Comparison of ENCODE assay signal across 30 cellular contexts in genomic region chr1:160277330-160277729, GRCh38.
"Had no signal": no experiment of that assay in that cellular context is flagged by ENCODE, and none has a peak within 500 bp of the region (broad histone marks: within the 10 kb centered on the region; RNA-seq: fewer than 3 reads in every experiment).

No MANE protein-coding gene starts in this region.

- H3K4me3 ChIP-seq: neural progenitor cell, ovary, psoas muscle, right lobe of liver, sigmoid colon, stomach, suprapubic skin, testis, tibial artery, transverse colon, upper lobe of right lung, uterus had no signal

- H3K4me2 ChIP-seq: neural progenitor cell had no signal

- H3K9me3 Mint-ChIP-seq: natural killer cell; nephron; neural progenitor cell; stimulated activated effector memory CD8-positive, alpha-beta T cell treated with anti-CD3 and anti-CD28 coated beads, Interleukin-12 subunit alpha, Interleukin-12 subunit beta, amount 100 ng/mL, for 72 hours; stimulated activated naive B cell treated with anti-CD40 and anti-IgM and Interleukin-4, amounts not matched to agents 10 μg/mL and 1 μg/mL and 100 μg/mL, for 72 hours; stimulated activated naive CD8-positive, alpha-beta T cell treated with anti-CD3 and anti-CD28 coated beads, Interleukin-15, Interleukin-2, amounts not matched to agents 100 ng/mL and 50 ng/mL, for 24 hours; type B pancreatic cell had no signal

- H3K27ac ChIP-seq: neural progenitor cell, ovary, parathyroid adenoma, psoas muscle, right lobe of liver, sigmoid colon, stomach, suprapubic skin, testis, tibial artery, transverse colon, upper lobe of right lung, uterus had no signal

- ATAC-seq: natural killer cell; psoas muscle; right cardiac atrium; stimulated activated effector memory CD8-positive, alpha-beta T cell treated with anti-CD3 and anti-CD28 coated beads, Interleukin-12 subunit alpha, Interleukin-12 subunit beta, amount 100 ng/mL, for 72 hours; stimulated activated naive B cell treated with anti-CD40 and anti-IgM and Interleukin-4, amounts not matched to agents 10 μg/mL and 1 μg/mL and 100 μg/mL, for 72 hours; upper lobe of right lung had no signal

- H3K4me1 Mint-ChIP-seq: natural killer cell; nephron; neural progenitor cell; stimulated activated effector memory CD8-positive, alpha-beta T cell treated with anti-CD3 and anti-CD28 coated beads, Interleukin-12 subunit alpha, Interleukin-12 subunit beta, amount 100 ng/mL, for 72 hours had no signal

- DNase-seq: natural killer cell; occipital lobe; ovary; posterior cingulate gyrus; psoas muscle; right cardiac atrium; right lobe of liver; sigmoid colon; small intestine; stimulated activated CD4-positive, alpha-beta T cell treated with anti-CD3 and anti-CD28 coated beads, Interleukin-15, amount 100 ng/mL, for 24 hours; stimulated activated CD4-positive, alpha-beta T cell treated with anti-CD3 and anti-CD28 coated beads, Interleukin-2, amount 100 ng/mL, for 24 hours; stimulated activated CD4-positive, alpha-beta T cell treated with anti-CD3 and anti-CD28 coated beads, Interleukin-2, amount 100 ng/mL, for 48 hours; stimulated activated CD4-positive, alpha-beta T cell treated with anti-CD3 and anti-CD28 coated beads, Interleukin-4, amount 100 ng/mL, for 24 hours; stimulated activated naive B cell treated with anti-CD40 and anti-IgM and Interleukin-4, amounts not matched to agents 10 μg/mL and 1 μg/mL and 100 μg/mL, for 72 hours; stimulated activated naive CD4-positive, alpha-beta T cell treated with Interleukin-2 at 50 U/mL for 16 hours; stomach; substantia nigra; testis; tibial artery; transverse colon; upper lobe of right lung; uterus had no signal

- H3K9ac ChIP-seq: neural progenitor cell, parathyroid adenoma had no signal

- H3K4me1 ChIP-seq: neural progenitor cell, parathyroid adenoma, psoas muscle, sigmoid colon, stomach, suprapubic skin, testis, tibial artery, transverse colon, upper lobe of right lung, uterus had no signal

- H3K36me3 ChIP-seq: neural progenitor cell, ovary, uterus had no signal

- H3K27me3 Mint-ChIP-seq: progenitor cell of endocrine pancreas; stimulated activated naive B cell treated with anti-CD40 and anti-IgM and Interleukin-4, amounts not matched to agents 10 μg/mL and 1 μg/mL and 100 μg/mL, for 72 hours; stimulated activated naive CD8-positive, alpha-beta T cell treated with anti-CD3 and anti-CD28 coated beads, Interleukin-15, Interleukin-2, amounts not matched to agents 100 ng/mL and 50 ng/mL, for 24 hours; type B pancreatic cell had no signal

- H3K79me2 ChIP-seq: parathyroid adenoma had no signal

- H3K27ac Mint-ChIP-seq: nephron; neural progenitor cell; progenitor cell of endocrine pancreas; stimulated activated naive B cell treated with anti-CD40 and anti-IgM and Interleukin-4, amounts not matched to agents 10 μg/mL and 1 μg/mL and 100 μg/mL, for 72 hours; stimulated activated naive CD8-positive, alpha-beta T cell treated with anti-CD3 and anti-CD28 coated beads, Interleukin-15, Interleukin-2, amounts not matched to agents 100 ng/mL and 50 ng/mL, for 24 hours; type B pancreatic cell had no signal

- H2AFZ ChIP-seq: neural progenitor cell, parathyroid adenoma had no signal

- H3K9me3 ChIP-seq: ovary, psoas muscle, right lobe of liver, sigmoid colon, stomach, suprapubic skin, testis, tibial artery, transverse colon, upper lobe of right lung, uterus had no signal

- H3K4me3 Mint-ChIP-seq: natural killer cell; nephron; neural progenitor cell; stimulated activated effector memory CD8-positive, alpha-beta T cell treated with anti-CD3 and anti-CD28 coated beads, Interleukin-12 subunit alpha, Interleukin-12 subunit beta, amount 100 ng/mL, for 72 hours; stimulated activated naive B cell treated with anti-CD40 and anti-IgM and Interleukin-4, amounts not matched to agents 10 μg/mL and 1 μg/mL and 100 μg/mL, for 72 hours; stimulated activated naive CD8-positive, alpha-beta T cell treated with anti-CD3 and anti-CD28 coated beads, Interleukin-15, Interleukin-2, amounts not matched to agents 100 ng/mL and 50 ng/mL, for 24 hours; type B pancreatic cell had no signal

- H3K27me3 ChIP-seq: neural progenitor cell, ovary, right lobe of liver, sigmoid colon, stomach, suprapubic skin, testis, tibial artery, transverse colon, upper lobe of right lung, uterus had no signal
